Comparison of ENCODE assay signal across 1 cellular context in genomic region chr12:88448337-88448944, GRCh38.
TF ChIP-seq lines count a peak whose summit lies in the region.

No MANE protein-coding gene starts in this region.

TF ChIP-seq in GM23338, 12 proteins besides CTCF, POLR2A, EP300 and RAD21 (continued from another document):
- TF ChIP-seq ZNF462 (CRISPR knock-in tag; IDR thresholded peaks at IDR 0.05) (no peak), POLR2AphosphoS5 (IDR thresholded peaks at IDR 0.05; ENCODE audit: low read depth) (no peak), NANOG (IDR thresholded peaks at IDR 0.05; ENCODE audit: borderline replicate concordance) (no peak), ZNF331 (CRISPR knock-in tag; IDR thresholded peaks at IDR 0.05; ENCODE audit: low read depth) (no peak), EZH2phosphoT487 (IDR thresholded peaks at IDR 0.05; ENCODE audit: unreplicated experiment) (no peak), CREB1 (CRISPR knock-in tag; IDR thresholded peaks at IDR 0.05; ENCODE audit: low read depth) (no peak), STAT1 (IDR thresholded peaks at IDR 0.05; ENCODE audit: unreplicated experiment) (no peak), JUNB (IDR thresholded peaks at IDR 0.05; ENCODE audit: unreplicated experiment) (no peak)
TF ChIP-seq in GM23338: peak in this region for 0.
